In the genomic region with DNA sequence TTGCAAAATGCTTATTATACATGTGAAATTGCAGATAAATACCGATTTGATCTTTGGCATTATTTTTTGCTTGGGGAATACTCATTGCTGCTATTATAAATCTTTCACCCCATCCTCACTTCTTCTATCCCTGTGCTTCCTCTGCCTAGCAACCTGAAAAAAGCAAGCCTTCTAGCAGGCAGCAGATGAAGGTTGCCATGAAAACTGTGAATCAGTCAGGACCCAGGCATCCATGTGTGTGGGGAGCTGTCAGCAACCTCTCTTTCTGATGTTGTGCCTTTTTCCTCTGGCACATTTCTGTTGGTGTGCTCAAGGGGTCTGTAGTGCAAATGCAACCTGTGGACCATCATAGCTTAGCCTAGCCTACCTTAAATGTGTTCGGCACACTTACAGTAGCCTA, we compare ENCODE assay signal across 34 cellular contexts.
"Had no signal": no experiment of that assay in that cellular context is flagged by ENCODE, and none has a peak within 500 bp of the region (broad histone marks: within the 10 kb centered on the region; RNA-seq: fewer than 3 reads in every experiment).

No MANE protein-coding gene starts in this region.

- DNase-seq: activated B cell treated with CpG ODN at 0.5 μM for 24 hours; activated CD4-positive, alpha-beta memory T cell treated with anti-CD3 and anti-CD28 coated beads for 36 hours; activated CD4-positive, alpha-beta T cell treated with anti-CD3 and anti-CD28 coated beads for 4 hours; activated CD4-positive, alpha-beta T cell treated with anti-CD3 and anti-CD28 coated beads, Interleukin-2, amount 10 ng/mL, durations not matched to agents 24 days and 14 days; activated CD4-positive, alpha-beta T cell treated with anti-CD3 and anti-CD28 coated beads, Interleukin-2, amount 50 U/mL, for 1 hour; activated CD4-positive, alpha-beta T cell treated with anti-CD3 and anti-CD28 coated beads, Interleukin-2, amount 50 U/mL, for 4 hours; activated CD4-positive, CD25-positive, alpha-beta regulatory T cell treated with anti-CD3 and anti-CD28 coated beads, Interleukin-2, amount 50 U/mL, for 72 hours; activated CD8-positive, alpha-beta memory T cell treated with anti-CD3 and anti-CD28 coated beads, Interleukin-2, amount 50 U/mL, for 4 hours; activated CD8-positive, alpha-beta T cell treated with anti-CD3 and anti-CD28 coated beads for 36 hours; activated effector memory CD4-positive, alpha-beta T cell treated with anti-CD3 and anti-CD28 coated beads, Interleukin-2, amount 50 U/mL, for 16 hours; activated gamma-delta T cell treated with Interleukin-2 at 50 U/mL for 16 hours; activated naive CD4-positive, alpha-beta T cell; activated naive CD4-positive, alpha-beta T cell treated with anti-CD3 and anti-CD28 coated beads for 36 hours; activated naive CD4-positive, alpha-beta T cell treated with anti-CD3 and anti-CD28 coated beads, Interleukin-2, amount 50 U/mL, for 16 hours; activated naive CD8-positive, alpha-beta T cell treated with anti-CD3 and anti-CD28 coated beads for 36 hours; activated T-cell treated with anti-CD3 and anti-CD28 coated beads for 4 hours; activated T-cell treated with anti-CD3 and anti-CD28 coated beads, Interleukin-2, amount 50 U/mL, for 1 hour; activated T-cell treated with anti-CD3 and anti-CD28 coated beads, Interleukin-2, amount 50 U/mL, for 4 hours; activated T-cell treated with anti-CD3 and anti-CD28 coated beads, Interleukin-2, amount 50 U/mL, for 72 hours; adrenal gland; amniotic stem cell; aorta; body of pancreas; brain microvascular endothelial cell; cerebellar nuclear complex; T-helper 1 cell; T-helper 2 cell; T-helper 9 cell had no signal

- H3K4me3 Mint-ChIP-seq: activated B cell treated with CpG ODN at 0.5 μM for 24 hours; activated CD4-positive, alpha-beta memory T cell treated with anti-CD3 and anti-CD28 coated beads for 36 hours; activated CD4-positive, alpha-beta T cell treated with anti-CD3 and anti-CD28 coated beads, Interleukin-2, amount 10 ng/mL, durations not matched to agents 24 days and 14 days; activated CD8-positive, alpha-beta T cell treated with anti-CD3 and anti-CD28 coated beads for 36 hours; activated naive CD4-positive, alpha-beta T cell treated with anti-CD3 and anti-CD28 coated beads for 36 hours; activated naive CD8-positive, alpha-beta T cell treated with anti-CD3 and anti-CD28 coated beads for 36 hours; activated T-cell treated with anti-CD3 and anti-CD28 coated beads, Interleukin-2, amount 50 U/mL, for 4 hours; activated T-cell treated with anti-CD3 and anti-CD28 coated beads, Interleukin-2, amount 50 U/mL, for 72 hours; activated T-helper 1 cell treated with anti-CD3 and anti-CD28 coated beads, Interleukin-12 subunit alpha, Interleukin-12 subunit beta, Interleukin-2, Interleukin-4 antibody, amounts not matched to agents 30 ng/mL and 10 ng/mL and 1 ng/mL, durations not matched to agents 14 hours and 24 hours and 36 hours; activated T-helper 17 cell treated with anti-CD3 and anti-CD28 coated beads, Interleukin-2, amount 50 U/mL, for 72 hours; central memory CD8-positive, alpha-beta T cell; T-helper 1 cell treated with Interleukin-12 subunit alpha and Interleukin-12 subunit beta and Interleukin-4 antibody, amounts not matched to agents 30 μg/mL and 1 μg/mL, for 36 hours; T-helper 2 cell treated with Interferon-gamma antibody and Interleukin-4, amounts not matched to agents 5 μg/mL and 100 μg/mL, for 36 hours had no signal

- H3K27me3 Mint-ChIP-seq: activated B cell treated with CpG ODN at 0.5 μM for 24 hours; activated CD4-positive, alpha-beta T cell treated with anti-CD3 and anti-CD28 coated beads, Interleukin-2, amount 10 ng/mL, durations not matched to agents 24 days and 14 days; activated T-helper 17 cell treated with anti-CD3 and anti-CD28 coated beads, Interleukin-2, amount 50 U/mL, for 72 hours; central memory CD8-positive, alpha-beta T cell had no signal

- H3K27ac Mint-ChIP-seq: activated B cell treated with CpG ODN at 0.5 μM for 24 hours; activated CD4-positive, alpha-beta memory T cell treated with anti-CD3 and anti-CD28 coated beads for 36 hours; activated CD4-positive, alpha-beta T cell treated with anti-CD3 and anti-CD28 coated beads, Interleukin-2, amount 10 ng/mL, durations not matched to agents 24 days and 14 days; activated CD8-positive, alpha-beta T cell treated with anti-CD3 and anti-CD28 coated beads for 36 hours; activated naive CD4-positive, alpha-beta T cell treated with anti-CD3 and anti-CD28 coated beads for 36 hours; activated naive CD4-positive, alpha-beta T cell treated with anti-CD3 and anti-CD28 coated beads, Interleukin-2, amount 50 U/mL, for 72 hours; activated naive CD8-positive, alpha-beta T cell treated with anti-CD3 and anti-CD28 coated beads for 36 hours; activated T-cell treated with anti-CD3 and anti-CD28 coated beads, Interleukin-2, amount 50 U/mL, for 72 hours; activated T-helper 1 cell treated with anti-CD3 and anti-CD28 coated beads, Interleukin-12 subunit alpha, Interleukin-12 subunit beta, Interleukin-2, Interleukin-4 antibody, amounts not matched to agents 30 ng/mL and 10 ng/mL and 1 ng/mL, durations not matched to agents 14 hours and 24 hours and 36 hours; activated T-helper 17 cell treated with anti-CD3 and anti-CD28 coated beads, Interleukin-2, amount 50 U/mL, for 72 hours; T-helper 1 cell treated with Interleukin-12 subunit alpha and Interleukin-12 subunit beta and Interleukin-4 antibody, amounts not matched to agents 30 μg/mL and 1 μg/mL, for 36 hours; T-helper 2 cell treated with Interferon-gamma antibody and Interleukin-4, amounts not matched to agents 5 μg/mL and 100 μg/mL, for 36 hours had no signal

- H3K9me3 Mint-ChIP-seq: activated B cell treated with CpG ODN at 0.5 μM for 24 hours; activated CD4-positive, alpha-beta memory T cell treated with anti-CD3 and anti-CD28 coated beads for 36 hours; activated CD4-positive, alpha-beta T cell treated with anti-CD3 and anti-CD28 coated beads, Interleukin-2, amount 10 ng/mL, durations not matched to agents 24 days and 14 days; activated naive CD4-positive, alpha-beta T cell treated with anti-CD3 and anti-CD28 coated beads for 36 hours; activated naive CD4-positive, alpha-beta T cell treated with anti-CD3 and anti-CD28 coated beads, Interleukin-2, amount 50 U/mL, for 72 hours; activated naive CD8-positive, alpha-beta T cell treated with anti-CD3 and anti-CD28 coated beads for 36 hours; activated T-cell treated with anti-CD3 and anti-CD28 coated beads, Interleukin-2, amount 50 U/mL, for 4 hours; activated T-cell treated with anti-CD3 and anti-CD28 coated beads, Interleukin-2, amount 50 U/mL, for 72 hours; activated T-helper 1 cell treated with anti-CD3 and anti-CD28 coated beads, Interleukin-12 subunit alpha, Interleukin-12 subunit beta, Interleukin-2, Interleukin-4 antibody, amounts not matched to agents 30 ng/mL and 10 ng/mL and 1 ng/mL, durations not matched to agents 14 hours and 24 hours and 36 hours; activated T-helper 17 cell treated with anti-CD3 and anti-CD28 coated beads, Interleukin-2, amount 50 U/mL, for 72 hours; T-helper 1 cell treated with Interleukin-12 subunit alpha and Interleukin-12 subunit beta and Interleukin-4 antibody, amounts not matched to agents 30 μg/mL and 1 μg/mL, for 36 hours; T-helper 2 cell treated with Interferon-gamma antibody and Interleukin-4, amounts not matched to agents 5 μg/mL and 100 μg/mL, for 36 hours had no signal

- H3K4me1 Mint-ChIP-seq: activated T-helper 17 cell treated with anti-CD3 and anti-CD28 coated beads, Interleukin-2, amount 50 U/mL, for 72 hours; central memory CD8-positive, alpha-beta T cell had no signal

- H3K36me3 Mint-ChIP-seq: activated CD4-positive, alpha-beta memory T cell treated with anti-CD3 and anti-CD28 coated beads for 36 hours; activated naive CD4-positive, alpha-beta T cell treated with anti-CD3 and anti-CD28 coated beads, Interleukin-2, amount 50 U/mL, for 72 hours; activated naive CD8-positive, alpha-beta T cell treated with anti-CD3 and anti-CD28 coated beads for 36 hours had no signal
